In genomic region chr1:166691476-166691875, GRCh38 we compare ENCODE assay signal across 31 cellular contexts.
"Had no signal": no experiment of that assay in that cellular context is flagged by ENCODE, and none has a peak within 500 bp of the region (broad histone marks: within the 10 kb centered on the region; RNA-seq: fewer than 3 reads in every experiment).

No MANE protein-coding gene starts in this region.

- FAIRE-seq: TTC549 had no signal

- DNase-seq: activated CD4-positive, alpha-beta memory T cell treated with anti-CD3 and anti-CD28 coated beads for 36 hours; activated CD4-positive, alpha-beta T cell treated with anti-CD3 and anti-CD28 coated beads, Interleukin-2, amount 10 ng/mL, durations not matched to agents 7 days and 5 days; activated CD4-positive, CD25-positive, alpha-beta regulatory T cell; activated gamma-delta T cell; activated naive CD4-positive, alpha-beta T cell treated with anti-CD3 and anti-CD28 coated beads, Interleukin-2, amount 10 ng/mL, durations not matched to agents 7 days and 5 days; activated naive CD8-positive, alpha-beta T cell treated with anti-CD3 and anti-CD28 coated beads for 36 hours; activated T-cell treated with anti-CD3 and anti-CD28 coated beads for 4 hours; activated T-cell treated with anti-CD3 and anti-CD28 coated beads, Interleukin-2, amount 50 U/mL, for 48 hours; brain microvascular endothelial cell; cerebellar nuclear complex; KG1; MM.1S; NCI-H1092; NCI-H1417; NCI-H2029; NCI-H2107; NCI-H2171 treated with DMSO at 0.1 percent for 48 hours; NCI-H226; NCI-H510A; NCI-H526 treated with DMSO at 0.1 percent for 48 hours; NCI-H82; RPMI8226; T-cell; T-helper 2 cell; T1000 had no signal

- H3K27me3 Mint-ChIP-seq: activated naive CD4-positive, alpha-beta T cell treated with anti-CD3 and anti-CD28 coated beads, Interleukin-2, amount 10 ng/mL, durations not matched to agents 7 days and 5 days had no signal

- H3K4me3 ChIP-seq: SK-N-MC had no signal

- H3K36me3 Mint-ChIP-seq: activated CD4-positive, alpha-beta memory T cell treated with anti-CD3 and anti-CD28 coated beads for 36 hours; activated naive CD4-positive, alpha-beta T cell treated with anti-CD3 and anti-CD28 coated beads, Interleukin-2, amount 10 ng/mL, durations not matched to agents 7 days and 5 days; activated naive CD8-positive, alpha-beta T cell treated with anti-CD3 and anti-CD28 coated beads for 36 hours; T-cell had no signal

- H3K36me3 ChIP-seq: brain microvascular endothelial cell had no signal

- H3K4me1 Mint-ChIP-seq: activated CD4-positive, alpha-beta T cell treated with anti-CD3 and anti-CD28 coated beads, Interleukin-2, amount 10 ng/mL, durations not matched to agents 7 days and 5 days; activated naive CD4-positive, alpha-beta T cell treated with anti-CD3 and anti-CD28 coated beads, Interleukin-2, amount 10 ng/mL, durations not matched to agents 7 days and 5 days; activated naive CD8-positive, alpha-beta T cell treated with anti-CD3 and anti-CD28 coated beads for 36 hours; activated T-helper 17 cell treated with anti-CD3 and anti-CD28 coated beads, Interleukin-2, amount 50 U/mL, for 72 hours had no signal

- H3K27ac ChIP-seq: brain microvascular endothelial cell, SK-N-MC, VCaP had no signal

- H3K9me3 Mint-ChIP-seq: activated CD4-positive, alpha-beta memory T cell treated with anti-CD3 and anti-CD28 coated beads for 36 hours; activated T-helper 17 cell treated with anti-CD3 and anti-CD28 coated beads, Interleukin-2, amount 50 U/mL, for 72 hours had no signal

- H3K4me3 Mint-ChIP-seq: activated CD4-positive, alpha-beta memory T cell treated with anti-CD3 and anti-CD28 coated beads for 36 hours; activated CD4-positive, alpha-beta T cell treated with anti-CD3 and anti-CD28 coated beads, Interleukin-2, amount 10 ng/mL, durations not matched to agents 7 days and 5 days; activated naive CD4-positive, alpha-beta T cell treated with anti-CD3 and anti-CD28 coated beads, Interleukin-2, amount 10 ng/mL, durations not matched to agents 7 days and 5 days; activated naive CD8-positive, alpha-beta T cell treated with anti-CD3 and anti-CD28 coated beads for 36 hours; activated T-helper 17 cell treated with anti-CD3 and anti-CD28 coated beads, Interleukin-2, amount 50 U/mL, for 72 hours; T-cell had no signal

- ATAC-seq: activated T-helper 17 cell treated with anti-CD3 and anti-CD28 coated beads, Interleukin-2, amount 50 U/mL, for 72 hours; Panc1; Right ventricle myocardium inferior; T-cell had no signal

- H3K27me3 ChIP-seq: brain microvascular endothelial cell had no signal

- H3K27ac Mint-ChIP-seq: activated CD4-positive, alpha-beta memory T cell treated with anti-CD3 and anti-CD28 coated beads for 36 hours; activated CD4-positive, alpha-beta T cell treated with anti-CD3 and anti-CD28 coated beads, Interleukin-2, amount 10 ng/mL, durations not matched to agents 7 days and 5 days; activated naive CD4-positive, alpha-beta T cell treated with anti-CD3 and anti-CD28 coated beads, Interleukin-2, amount 10 ng/mL, durations not matched to agents 7 days and 5 days; activated naive CD8-positive, alpha-beta T cell treated with anti-CD3 and anti-CD28 coated beads for 36 hours; activated T-helper 17 cell treated with anti-CD3 and anti-CD28 coated beads, Interleukin-2, amount 50 U/mL, for 72 hours; T-cell had no signal
